ENCODE assay signal across 16 cellular contexts in genomic region chr2:47073641-47074040, GRCh38.
DNase-seq lines count a peak whose midpoint lies in the region; ATAC-seq and TF ChIP-seq lines count a peak whose summit lies in the region.
"Had no signal": no experiment of that assay in that cellular context is flagged by ENCODE, and none has a peak within 500 bp of the region (broad histone marks: within the 10 kb centered on the region; RNA-seq: fewer than 3 reads in every experiment).

No MANE protein-coding gene starts in this region.

- DNase-seq in SW480 (ENCODE audit: low spot score): peak; percentile 73
- no peak for DNase-seq in right atrium auricular region (ENCODE audit: low spot score)
- no peak for DNase-seq in WTC11 (ENCODE audit: low spot score)
- no peak for DNase-seq in NCI-H1694 treated with DMSO at 0.1 percent for 48 hours (lab: John Stamatoyannopoulos, UW)
- no peak for DNase-seq in GM20000 (ENCODE audit: low spot score)
- DNase-seq: activated CD8-positive, alpha-beta memory T cell treated with anti-CD3 and anti-CD28 coated beads for 24 hours; activated naive CD4-positive, alpha-beta T cell; naive thymus-derived CD4-positive, alpha-beta T cell; NCI-H146; NCI-H524; T1000 had no signal

- no peak overlapping the region for H3K27ac Mint-ChIP-seq in WTC11

- peaks cover 68% of the 10 kb centered on the region for H3K4me1 ChIP-seq in ACC112 (ENCODE audit: control insufficient read depth, insufficient read depth, low read length, unreplicated experiment)
- peaks cover 0 to 94% of the 10 kb centered on the region in 2 donors for H3K4me1 ChIP-seq in right atrium auricular region
- H3K4me1 ChIP-seq in skeletal muscle tissue (ENCODE audit: control insufficient read depth in 3 of 3, insufficient read depth in 3 of 3, low read length in 3 of 3): peaks cover 72 to 75% (median 73%) of the 10 kb centered on the region in 3 donors

- peaks cover 58% of the 10 kb centered on the region for H3K4me1 Mint-ChIP-seq in WTC11

- POLR2A ChIA-PET in WTC11 (lab: Charles Lee): no interaction called here

- H3K4me3 Mint-ChIP-seq in WTC11: no peak overlapping the region

- H3K9me3 Mint-ChIP-seq in WTC11: no peaks in the 10 kb centered on the region

- H3K27ac ChIP-seq in ACC112 (ENCODE audit: low read depth, low read length) (peak overlapping the region; percentile 98; the same call in 1 of the 2 replicates), right atrium auricular region (peak overlapping the region; percentile 88 to 93), skeletal muscle tissue (ENCODE audit: low read depth, low read length) (peak overlapping the region; percentile 93)
- H3K27ac ChIP-seq: cardiac muscle cell had no signal

- no peaks in the 10 kb centered on the region for H3K27me3 ChIP-seq in ACC112 (ENCODE audit: insufficient read depth, low read length)
- H3K27me3 ChIP-seq in right atrium auricular region: no peaks in the 10 kb centered on the region
- H3K27me3 ChIP-seq in skeletal muscle tissue (ENCODE audit: control insufficient read depth in 3 of 3, insufficient read depth in 3 of 3, low read length in 3 of 3): no peaks in the 10 kb centered on the region
- H3K27me3 ChIP-seq: cardiac muscle cell had no signal

- peak overlapping the region in 2 of 3 donors; percentile 54 to 57 for H3K9ac ChIP-seq in skeletal muscle tissue (ENCODE audit: low read depth in 1 of 3, low read length in 3 of 3)

- ATAC-seq in WTC11 (no peak), GM21515 (IDR thresholded peaks at IDR 0.05; ENCODE audit: unreplicated experiment) (no peak)
- ATAC-seq: K562 had no signal

- H3K36me3 Mint-ChIP-seq in WTC11: no peaks in the 10 kb centered on the region

- no peaks in the 10 kb centered on the region for H3K79me2 ChIP-seq in ACC112 (ENCODE audit: control insufficient read depth, insufficient read depth, low read length, unreplicated experiment)

- no peaks in the 10 kb centered on the region; the same call in 1 of the 2 replicates for H3K27me3 Mint-ChIP-seq in WTC11 (ENCODE audit: low read depth)
- H3K27me3 Mint-ChIP-seq: naive thymus-derived CD4-positive, alpha-beta T cell had no signal

- H3K9me3 ChIP-seq in right atrium auricular region (no peaks in the 10 kb centered on the region), skeletal muscle tissue (ENCODE audit: control insufficient read depth in 3 of 3, low read length in 3 of 3) (no peaks in the 10 kb centered on the region)

- CTCF ChIA-PET in WTC11 (lab: Charles Lee): interaction anchor here (1.2 to 3.0 kb wide), 2 partner anchors 12 to 31 kb away, joined by 3 to 13 read pairs; no protein-coding TSS in a partner anchor

- H2AFZ ChIP-seq in ACC112 (ENCODE audit: low read length, unreplicated experiment): no peak overlapping the region

- no peaks in the 10 kb centered on the region for H3K36me3 ChIP-seq in ACC112 (ENCODE audit: insufficient read depth, low read length)
- no peaks in the 10 kb centered on the region for H3K36me3 ChIP-seq in right atrium auricular region
- H3K36me3 ChIP-seq in skeletal muscle tissue (ENCODE audit: control insufficient read depth in 3 of 3, insufficient read depth in 3 of 3, low read length in 3 of 3): peaks cover 0 to 4% (median 0%) of the 10 kb centered on the region in 3 donors
- H3K36me3 ChIP-seq: cardiac muscle cell had no signal

- no peak overlapping the region for H3K4me3 ChIP-seq in ACC112 (ENCODE audit: low read depth, low read length)
- H3K4me3 ChIP-seq in right atrium auricular region: no peak overlapping the region
- no peak overlapping the region for H3K4me3 ChIP-seq in skeletal muscle tissue (ENCODE audit: low read length in 3 of 3)
- H3K4me3 ChIP-seq: cardiac muscle cell, K562 had no signal

- TF ChIP-seq CTCF in right atrium auricular region (IDR thresholded peaks at IDR 0.05) (no peak), WTC11 (IDR thresholded peaks at IDR 0.05) (no peak), GM20000 (IDR thresholded peaks at IDR 0.05; ENCODE audit: extremely low read depth, missing control alignments) (no peak)

TF ChIP-seq in WTC11, 78 proteins besides CTCF, POLR2A, EP300 and RAD21:
- TF ChIP-seq AR (CRISPR knock-in tag; IDR thresholded peaks at IDR 0.05): no peak
- TF ChIP-seq, protein P1, sequence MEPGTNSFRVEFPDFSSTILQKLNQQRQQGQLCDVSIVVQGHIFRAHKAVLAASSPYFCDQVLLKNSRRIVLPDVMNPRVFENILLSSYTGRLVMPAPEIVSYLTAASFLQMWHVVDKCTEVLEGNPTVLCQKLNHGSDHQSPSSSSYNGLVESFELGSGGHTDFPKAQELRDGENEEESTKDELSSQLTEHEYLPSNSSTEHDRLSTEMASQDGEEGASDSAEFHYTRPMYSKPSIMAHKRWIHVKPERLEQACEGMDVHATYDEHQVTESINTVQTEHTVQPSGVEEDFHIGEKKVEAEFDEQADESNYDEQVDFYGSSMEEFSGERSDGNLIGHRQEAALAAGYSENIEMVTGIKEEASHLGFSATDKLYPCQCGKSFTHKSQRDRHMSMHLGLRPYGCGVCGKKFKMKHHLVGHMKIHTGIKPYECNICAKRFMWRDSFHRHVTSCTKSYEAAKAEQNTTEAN (CRISPR knock-in tag; IDR thresholded peaks at IDR 0.05): no peak
TF ChIP-seq in WTC11: peak in this region for 0.
